In genomic region chr7:39490296-39490695, GRCh38 we compare ENCODE assay signal across 23 cellular contexts.
"Had no signal": no experiment of that assay in that cellular context is flagged by ENCODE, and none has a peak within 500 bp of the region (broad histone marks: within the 10 kb centered on the region; RNA-seq: fewer than 3 reads in every experiment).

No MANE protein-coding gene starts in this region.

- H3K36me3 ChIP-seq: colonic mucosa, esophagus squamous epithelium, gastrocnemius medialis, gastroesophageal sphincter, heart left ventricle, heart right ventricle had no signal

- H3K9me3 ChIP-seq: colonic mucosa, esophagus squamous epithelium, gastrocnemius medialis, gastroesophageal sphincter, heart left ventricle, heart right ventricle had no signal

- H3K27me3 ChIP-seq: colonic mucosa, gastrocnemius medialis, gastroesophageal sphincter had no signal

- ATAC-seq: effector memory CD8-positive, alpha-beta T cell; esophagus mucosa; foreskin keratinocyte; gastrocnemius medialis; gastroesophageal sphincter; heart left ventricle; heart right ventricle had no signal

- DNase-seq: colonic mucosa; cortex of kidney; dermis blood vessel endothelial cell; dorsolateral prefrontal cortex; effector CD4-positive, alpha-beta T cell; effector CD8-positive, alpha-beta T cell; effector memory CD4-positive, alpha-beta T cell; effector memory CD8-positive, alpha-beta T cell; endodermal cell; erythroblast; esophagus squamous epithelium; foreskin fibroblast; foreskin keratinocyte; foreskin melanocyte; gastrocnemius medialis; glutamatergic neuron; head of caudate nucleus; heart left ventricle; heart right ventricle had no signal

- H3K27ac ChIP-seq: colonic mucosa, coronary artery, dorsolateral prefrontal cortex, epithelial cell of prostate, esophagus squamous epithelium, foreskin keratinocyte, gastrocnemius medialis, gastroesophageal sphincter, heart left ventricle, heart right ventricle had no signal

- H3K4me3 ChIP-seq: colonic mucosa, coronary artery, dorsolateral prefrontal cortex, esophagus squamous epithelium, gastrocnemius medialis, gastroesophageal sphincter, heart left ventricle, heart right ventricle had no signal

- H3K4me1 ChIP-seq: colonic mucosa, esophagus squamous epithelium, foreskin keratinocyte, gastrocnemius medialis, gastroesophageal sphincter, heart left ventricle, heart right ventricle had no signal
